In the genomic region with DNA sequence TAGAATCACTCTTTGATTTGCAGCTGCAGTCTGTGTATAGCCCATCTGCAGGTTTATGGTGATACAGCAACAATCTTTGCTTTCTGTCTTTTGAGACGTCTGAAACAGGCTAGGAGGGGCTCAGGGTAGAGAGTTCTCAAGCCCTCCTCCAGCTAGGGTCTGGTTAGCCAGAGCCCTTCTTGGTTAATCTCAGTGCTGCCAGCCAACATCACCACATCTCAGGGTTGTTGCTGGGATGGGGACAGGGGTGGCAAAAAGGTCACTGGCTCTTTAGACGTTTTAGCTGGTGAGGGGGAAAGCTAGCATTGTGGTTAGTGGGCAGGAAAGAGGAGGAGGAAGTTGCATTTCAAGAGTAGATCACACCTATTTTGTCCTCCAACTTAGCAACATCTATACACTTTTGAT, we compare ENCODE assay signal across 14 cellular contexts.
DNase-seq lines count a peak whose midpoint lies in the region; ATAC-seq and TF ChIP-seq lines count a peak whose summit lies in the region.
"Had no signal": no experiment of that assay in that cellular context is flagged by ENCODE, and none has a peak within 500 bp of the region (broad histone marks: within the 10 kb centered on the region; RNA-seq: fewer than 3 reads in every experiment).

No MANE protein-coding gene starts in this region.

- H3K4me3 Mint-ChIP-seq in activated naive CD4-positive, alpha-beta T cell treated with anti-CD3 and anti-CD28 coated beads, Interleukin-2, amount 10 ng/mL, durations not matched to agents 7 days and 5 days = peak overlapping the region; percentile 5
- peak overlapping the region in 1 of 2 donors; percentile 72 for H3K4me3 Mint-ChIP-seq in stimulated activated naive CD8-positive, alpha-beta T cell treated with anti-CD3 and anti-CD28 coated beads, Interleukin-15, amount 100 ng/mL, for 72 hours
- H3K4me3 Mint-ChIP-seq: H9 had no signal

- peaks cover 20% of the 10 kb centered on the region for H3K27me3 Mint-ChIP-seq in activated naive CD4-positive, alpha-beta T cell treated with anti-CD3 and anti-CD28 coated beads, Interleukin-2, amount 10 ng/mL, durations not matched to agents 7 days and 5 days
- H3K27me3 Mint-ChIP-seq in stimulated activated naive CD8-positive, alpha-beta T cell treated with anti-CD3 and anti-CD28 coated beads, Interleukin-15, amount 100 ng/mL, for 72 hours = peaks cover 22% of the 10 kb centered on the region

- CTCF ChIA-PET in activated naive CD4-positive, alpha-beta T cell treated with anti-CD3 and anti-CD28 coated beads, Interleukin-2, amount 10 ng/mL, durations not matched to agents 7 days and 5 days (lab: Charles Lee) = interaction anchor here (1.4 kb wide), 1 partner anchor 319 kb away, joined by 3 read pairs; no protein-coding TSS in a partner anchor

- no peak for TF ChIP-seq POLR2A in NB4 (IDR thresholded peaks at IDR 0.05; ENCODE audit: extremely low read depth, insufficient read length)

- peaks cover 24% of the 10 kb centered on the region for H3K4me1 Mint-ChIP-seq in activated naive CD4-positive, alpha-beta T cell treated with anti-CD3 and anti-CD28 coated beads, Interleukin-2, amount 10 ng/mL, durations not matched to agents 7 days and 5 days
- H3K4me1 Mint-ChIP-seq in stimulated activated naive CD8-positive, alpha-beta T cell treated with anti-CD3 and anti-CD28 coated beads, Interleukin-15, amount 100 ng/mL, for 72 hours = peaks cover 40% of the 10 kb centered on the region

- peak overlapping the region; percentile 61 for H3K27ac Mint-ChIP-seq in activated naive CD4-positive, alpha-beta T cell treated with anti-CD3 and anti-CD28 coated beads, Interleukin-2, amount 10 ng/mL, durations not matched to agents 7 days and 5 days
- H3K27ac Mint-ChIP-seq in activated naive CD4-positive, alpha-beta T cell treated with anti-CD3 and anti-CD28 coated beads, Interleukin-2, amount 50 U/mL, for 72 hours = peak overlapping the region in 1 of 2 donors; percentile 19
- H3K27ac Mint-ChIP-seq in stimulated activated naive CD8-positive, alpha-beta T cell treated with anti-CD3 and anti-CD28 coated beads, Interleukin-15, amount 100 ng/mL, for 72 hours = no peak overlapping the region
- H3K27ac Mint-ChIP-seq: H9 had no signal

- H3K4me3 ChIP-seq in NB4 (ENCODE audit: low read depth, low read length) = no peak overlapping the region
- H3K4me3 ChIP-seq: left lung, upper lobe of left lung had no signal

- ATAC-seq in activated naive CD4-positive, alpha-beta T cell treated with anti-CD3 and anti-CD28 coated beads, Interleukin-2, amount 50 U/mL, for 72 hours = peak; percentile 34 to 60
- peak; percentile 78 for ATAC-seq in stimulated activated naive CD8-positive, alpha-beta T cell treated with anti-CD3 and anti-CD28 coated beads, Interleukin-15, amount 100 ng/mL, for 72 hours
- ATAC-seq in GM19023 (IDR thresholded peaks at IDR 0.05; ENCODE audit: unreplicated experiment) = no peak
- no peak for ATAC-seq in HG03196 (IDR thresholded peaks at IDR 0.05; ENCODE audit: unreplicated experiment)
- ATAC-seq: left lung had no signal

- H3K36me3 Mint-ChIP-seq in activated naive CD4-positive, alpha-beta T cell treated with anti-CD3 and anti-CD28 coated beads, Interleukin-2, amount 10 ng/mL, durations not matched to agents 7 days and 5 days = no peaks in the 10 kb centered on the region
- no peaks in the 10 kb centered on the region for H3K36me3 Mint-ChIP-seq in activated naive CD4-positive, alpha-beta T cell treated with anti-CD3 and anti-CD28 coated beads, Interleukin-2, amount 50 U/mL, for 72 hours
- H3K36me3 Mint-ChIP-seq: brain had no signal

- TF ChIP-seq CTCF in NB4 (IDR thresholded peaks at IDR 0.05; ENCODE audit: low read depth, low read length) = no peak

- DNase-seq in activated naive CD4-positive, alpha-beta T cell treated with anti-CD3 and anti-CD28 coated beads, Interleukin-2, amount 10 ng/mL, durations not matched to agents 7 days and 5 days = peak; percentile 38
- no peak for DNase-seq in activated naive CD4-positive, alpha-beta T cell treated with anti-CD3 and anti-CD28 coated beads, Interleukin-2, amount 50 U/mL, for 16 hours
- peak; percentile 23 for DNase-seq in NB4 (ENCODE audit: low read depth)
- no peak for DNase-seq in activated naive CD4-positive, alpha-beta T cell treated with anti-CD3 and anti-CD28 coated beads, Interleukin-2, amount 50 U/mL, for 72 hours (ENCODE audit: low spot score in 2 of 2)
- DNase-seq in stimulated activated naive CD8-positive, alpha-beta T cell treated with anti-CD3 and anti-CD28 coated beads, Interleukin-15, amount 100 ng/mL, for 72 hours = no peak
- DNase-seq in DMS153 treated with DMSO at 0.1 percent for 48 hours (lab: John Stamatoyannopoulos, UW; ENCODE audit: unreplicated experiment) = no peak
- DNase-seq: BE2C, H9, left lung, NCI-H2081, upper lobe of left lung had no signal

- H3K9me3 Mint-ChIP-seq in activated naive CD4-positive, alpha-beta T cell treated with anti-CD3 and anti-CD28 coated beads, Interleukin-2, amount 10 ng/mL, durations not matched to agents 7 days and 5 days = no peaks in the 10 kb centered on the region
- no peaks in the 10 kb centered on the region for H3K9me3 Mint-ChIP-seq in activated naive CD4-positive, alpha-beta T cell treated with anti-CD3 and anti-CD28 coated beads, Interleukin-2, amount 50 U/mL, for 72 hours
- H3K9me3 Mint-ChIP-seq in stimulated activated naive CD8-positive, alpha-beta T cell treated with anti-CD3 and anti-CD28 coated beads, Interleukin-15, amount 100 ng/mL, for 72 hours = no peaks in the 10 kb centered on the region
- H3K9me3 Mint-ChIP-seq: brain, H9 had no signal

Comparison
In these comparisons a context has a peak if more than half of its experiments do, and no peak if none do; other contexts are left out.
1. DNase-seq: peak in activated naive CD4-positive, alpha-beta T cell treated with anti-CD3 and anti-CD28 coated beads, Interleukin-2, amount 10 ng/mL, durations not matched to agents 7 days and 5 days (single experiment) and NB4 (single experiment); none in activated naive CD4-positive, alpha-beta T cell treated with anti-CD3 and anti-CD28 coated beads, Interleukin-2, amount 50 U/mL, for 16 hours (single experiment), activated naive CD4-positive, alpha-beta T cell treated with anti-CD3 and anti-CD28 coated beads, Interleukin-2, amount 50 U/mL, for 72 hours (0 of 2), stimulated activated naive CD8-positive, alpha-beta T cell treated with anti-CD3 and anti-CD28 coated beads, Interleukin-15, amount 100 ng/mL, for 72 hours (0 of 2) and DMS153 treated with DMSO at 0.1 percent for 48 hours (single experiment).
2. ATAC-seq: peak in activated naive CD4-positive, alpha-beta T cell treated with anti-CD3 and anti-CD28 coated beads, Interleukin-2, amount 50 U/mL, for 72 hours (2 of 2) and stimulated activated naive CD8-positive, alpha-beta T cell treated with anti-CD3 and anti-CD28 coated beads, Interleukin-15, amount 100 ng/mL, for 72 hours (single experiment); none in GM19023 (single experiment) and HG03196 (single experiment).